Comparison of ENCODE assay signal across 1 cellular context in the genomic region with DNA sequence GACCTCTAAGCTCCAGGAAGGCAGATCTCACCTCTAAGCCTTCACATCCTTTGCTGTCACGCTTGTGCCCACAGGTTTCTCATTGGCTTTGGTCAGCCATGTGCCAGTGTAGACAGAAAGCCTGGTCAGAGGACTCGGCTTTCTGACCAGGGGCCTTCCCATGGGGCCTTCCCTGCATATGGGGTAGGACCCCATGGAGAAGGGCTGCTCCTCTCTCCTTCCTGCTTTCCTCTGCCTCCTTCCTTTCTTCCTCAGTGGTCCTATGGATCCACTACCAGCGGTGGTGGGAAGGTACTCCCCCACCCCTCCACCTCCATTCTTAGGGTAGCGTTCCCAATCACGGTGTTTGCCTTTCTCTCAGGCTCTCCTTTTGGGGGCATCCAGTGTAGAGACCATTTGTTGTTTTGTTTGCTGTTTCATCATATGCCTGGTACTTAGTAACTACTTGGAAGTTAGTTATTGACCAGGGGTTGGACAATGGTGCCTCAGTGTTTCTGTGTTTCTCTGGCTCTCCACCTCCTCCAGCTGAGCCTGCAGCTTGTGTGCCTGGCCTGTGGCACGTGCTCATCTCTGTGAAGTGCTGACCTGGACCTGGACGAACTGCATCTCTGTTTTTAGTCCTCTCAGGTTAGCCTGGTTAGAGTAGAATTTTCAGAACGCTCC.
TF ChIP-seq lines count a peak whose summit lies in the region.

No MANE protein-coding gene starts in this region.

TF ChIP-seq in HepG2, 621 proteins besides CTCF, POLR2A, EP300 and RAD21 (continued from another document):
- TF ChIP-seq, protein P1, sequence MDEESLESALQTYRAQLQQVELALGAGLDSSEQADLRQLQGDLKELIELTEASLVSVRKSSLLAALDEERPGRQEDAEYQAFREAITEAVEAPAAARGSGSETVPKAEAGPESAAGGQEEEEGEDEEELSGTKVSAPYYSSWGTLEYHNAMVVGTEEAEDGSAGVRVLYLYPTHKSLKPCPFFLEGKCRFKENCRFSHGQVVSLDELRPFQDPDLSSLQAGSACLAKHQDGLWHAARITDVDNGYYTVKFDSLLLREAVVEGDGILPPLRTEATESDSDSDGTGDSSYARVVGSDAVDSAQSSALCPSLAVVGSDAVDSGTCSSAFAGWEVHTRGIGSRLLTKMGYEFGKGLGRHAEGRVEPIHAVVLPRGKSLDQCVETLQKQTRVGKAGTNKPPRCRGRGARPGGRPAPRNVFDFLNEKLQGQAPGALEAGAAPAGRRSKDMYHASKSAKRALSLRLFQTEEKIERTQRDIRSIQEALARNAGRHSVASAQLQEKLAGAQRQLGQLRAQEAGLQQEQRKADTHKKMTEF (CRISPR knock-in tag; IDR thresholded peaks at IDR 0.05): peak; percentile 39; the same call in 1 of the 2 replicates
- TF ChIP-seq, protein P2, sequence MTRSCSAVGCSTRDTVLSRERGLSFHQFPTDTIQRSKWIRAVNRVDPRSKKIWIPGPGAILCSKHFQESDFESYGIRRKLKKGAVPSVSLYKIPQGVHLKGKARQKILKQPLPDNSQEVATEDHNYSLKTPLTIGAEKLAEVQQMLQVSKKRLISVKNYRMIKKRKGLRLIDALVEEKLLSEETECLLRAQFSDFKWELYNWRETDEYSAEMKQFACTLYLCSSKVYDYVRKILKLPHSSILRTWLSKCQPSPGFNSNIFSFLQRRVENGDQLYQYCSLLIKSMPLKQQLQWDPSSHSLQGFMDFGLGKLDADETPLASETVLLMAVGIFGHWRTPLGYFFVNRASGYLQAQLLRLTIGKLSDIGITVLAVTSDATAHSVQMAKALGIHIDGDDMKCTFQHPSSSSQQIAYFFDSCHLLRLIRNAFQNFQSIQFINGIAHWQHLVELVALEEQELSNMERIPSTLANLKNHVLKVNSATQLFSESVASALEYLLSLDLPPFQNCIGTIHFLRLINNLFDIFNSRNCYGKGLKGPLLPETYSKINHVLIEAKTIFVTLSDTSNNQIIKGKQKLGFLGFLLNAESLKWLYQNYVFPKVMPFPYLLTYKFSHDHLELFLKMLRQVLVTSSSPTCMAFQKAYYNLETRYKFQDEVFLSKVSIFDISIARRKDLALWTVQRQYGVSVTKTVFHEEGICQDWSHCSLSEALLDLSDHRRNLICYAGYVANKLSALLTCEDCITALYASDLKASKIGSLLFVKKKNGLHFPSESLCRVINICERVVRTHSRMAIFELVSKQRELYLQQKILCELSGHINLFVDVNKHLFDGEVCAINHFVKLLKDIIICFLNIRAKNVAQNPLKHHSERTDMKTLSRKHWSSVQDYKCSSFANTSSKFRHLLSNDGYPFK (CRISPR knock-in tag; IDR thresholded peaks at IDR 0.05; ENCODE audit: borderline replicate concordance): no peak
- TF ChIP-seq ZNF441 (CRISPR knock-in tag; IDR thresholded peaks at IDR 0.05; ENCODE audit: borderline replicate concordance) (peak; percentile 71; the same call in 1 of the 2 replicates), SP5 (CRISPR knock-in tag; IDR thresholded peaks at IDR 0.05; ENCODE audit: borderline replicate concordance, low read depth) (0 out of 2 replicates have a peak, but pooled peaks have one; percentile 21), SOX6 (IDR thresholded peaks at IDR 0.05) (no peak), SOX6 (CRISPR knock-in tag; IDR thresholded peaks at IDR 0.05) (peak; percentile 93), ZNF337 (CRISPR knock-in tag; IDR thresholded peaks at IDR 0.05; ENCODE audit: borderline replicate concordance, low read depth) (no peak), HNRNPK (IDR thresholded peaks at IDR 0.05; ENCODE audit: low read depth, low read length, poor library complexity, severe bottlenecking) (no peak), EHMT2 (IDR thresholded peaks at IDR 0.05; ENCODE audit: borderline replicate concordance, low read depth, low read length) (peak; percentile 82; the same call in 1 of the 2 replicates), FOXM1 (CRISPR knock-in tag; IDR thresholded peaks at IDR 0.05) (no peak), FOXO1 (CRISPR knock-in tag; IDR thresholded peaks at IDR 0.05) (peak; percentile 57; the same call in 1 of the 2 replicates), SYNCRIP (IDR thresholded peaks at IDR 0.05; ENCODE audit: insufficient read depth, low read depth, low read length) (no peak), RXRB (CRISPR knock-in tag; IDR thresholded peaks at IDR 0.05; ENCODE audit: borderline replicate concordance) (peak; percentile 60; the same call in 1 of the 2 replicates), PHF21A (CRISPR knock-in tag; IDR thresholded peaks at IDR 0.05) (no peak)
- TF ChIP-seq, protein P3, sequence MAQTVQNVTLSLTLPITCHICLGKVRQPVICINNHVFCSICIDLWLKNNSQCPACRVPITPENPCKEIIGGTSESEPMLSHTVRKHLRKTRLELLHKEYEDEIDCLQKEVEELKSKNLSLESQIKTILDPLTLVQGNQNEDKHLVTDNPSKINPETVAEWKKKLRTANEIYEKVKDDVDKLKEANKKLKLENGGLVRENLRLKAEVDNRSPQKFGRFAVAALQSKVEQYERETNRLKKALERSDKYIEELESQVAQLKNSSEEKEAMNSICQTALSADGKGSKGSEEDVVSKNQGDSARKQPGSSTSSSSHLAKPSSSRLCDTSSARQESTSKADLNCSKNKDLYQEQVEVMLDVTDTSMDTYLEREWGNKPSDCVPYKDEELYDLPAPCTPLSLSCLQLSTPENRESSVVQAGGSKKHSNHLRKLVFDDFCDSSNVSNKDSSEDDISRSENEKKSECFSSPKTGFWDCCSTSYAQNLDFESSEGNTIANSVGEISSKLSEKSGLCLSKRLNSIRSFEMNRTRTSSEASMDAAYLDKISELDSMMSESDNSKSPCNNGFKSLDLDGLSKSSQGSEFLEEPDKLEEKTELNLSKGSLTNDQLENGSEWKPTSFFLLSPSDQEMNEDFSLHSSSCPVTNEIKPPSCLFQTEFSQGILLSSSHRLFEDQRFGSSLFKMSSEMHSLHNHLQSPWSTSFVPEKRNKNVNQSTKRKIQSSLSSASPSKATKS (CRISPR knock-in tag; IDR thresholded peaks at IDR 0.05): no peak
- TF ChIP-seq, protein P4, sequence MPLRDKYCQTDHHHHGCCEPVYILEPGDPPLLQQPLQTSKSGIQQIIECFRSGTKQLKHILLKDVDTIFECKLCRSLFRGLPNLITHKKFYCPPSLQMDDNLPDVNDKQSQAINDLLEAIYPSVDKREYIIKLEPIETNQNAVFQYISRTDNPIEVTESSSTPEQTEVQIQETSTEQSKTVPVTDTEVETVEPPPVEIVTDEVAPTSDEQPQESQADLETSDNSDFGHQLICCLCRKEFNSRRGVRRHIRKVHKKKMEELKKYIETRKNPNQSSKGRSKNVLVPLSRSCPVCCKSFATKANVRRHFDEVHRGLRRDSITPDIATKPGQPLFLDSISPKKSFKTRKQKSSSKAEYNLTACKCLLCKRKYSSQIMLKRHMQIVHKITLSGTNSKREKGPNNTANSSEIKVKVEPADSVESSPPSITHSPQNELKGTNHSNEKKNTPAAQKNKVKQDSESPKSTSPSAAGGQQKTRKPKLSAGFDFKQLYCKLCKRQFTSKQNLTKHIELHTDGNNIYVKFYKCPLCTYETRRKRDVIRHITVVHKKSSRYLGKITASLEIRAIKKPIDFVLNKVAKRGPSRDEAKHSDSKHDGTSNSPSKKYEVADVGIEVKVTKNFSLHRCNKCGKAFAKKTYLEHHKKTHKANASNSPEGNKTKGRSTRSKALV (CRISPR knock-in tag; IDR thresholded peaks at IDR 0.05): no peak
- TF ChIP-seq, protein P5, sequence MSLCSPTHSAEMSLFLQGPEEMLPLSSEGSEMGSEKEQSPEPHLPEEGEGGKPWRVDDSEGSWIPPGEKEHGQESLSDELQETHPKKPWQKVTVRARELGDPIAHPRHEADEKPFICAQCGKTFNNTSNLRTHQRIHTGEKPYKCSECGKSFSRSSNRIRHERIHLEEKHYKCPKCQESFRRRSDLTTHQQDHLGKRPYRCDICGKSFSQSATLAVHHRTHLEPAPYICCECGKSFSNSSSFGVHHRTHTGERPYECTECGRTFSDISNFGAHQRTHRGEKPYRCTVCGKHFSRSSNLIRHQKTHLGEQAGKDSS (CRISPR knock-in tag; IDR thresholded peaks at IDR 0.05; ENCODE audit: borderline replicate concordance, low read depth): no peak
- TF ChIP-seq, protein P6, sequence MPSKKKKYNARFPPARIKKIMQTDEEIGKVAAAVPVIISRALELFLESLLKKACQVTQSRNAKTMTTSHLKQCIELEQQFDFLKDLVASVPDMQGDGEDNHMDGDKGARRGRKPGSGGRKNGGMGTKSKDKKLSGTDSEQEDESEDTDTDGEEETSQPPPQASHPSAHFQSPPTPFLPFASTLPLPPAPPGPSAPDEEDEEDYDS (CRISPR knock-in tag; IDR thresholded peaks at IDR 0.05): peak; percentile 51; the same call in 1 of the 2 replicates
